1 cellular context compared by ENCODE assay signal in the genomic region with DNA sequence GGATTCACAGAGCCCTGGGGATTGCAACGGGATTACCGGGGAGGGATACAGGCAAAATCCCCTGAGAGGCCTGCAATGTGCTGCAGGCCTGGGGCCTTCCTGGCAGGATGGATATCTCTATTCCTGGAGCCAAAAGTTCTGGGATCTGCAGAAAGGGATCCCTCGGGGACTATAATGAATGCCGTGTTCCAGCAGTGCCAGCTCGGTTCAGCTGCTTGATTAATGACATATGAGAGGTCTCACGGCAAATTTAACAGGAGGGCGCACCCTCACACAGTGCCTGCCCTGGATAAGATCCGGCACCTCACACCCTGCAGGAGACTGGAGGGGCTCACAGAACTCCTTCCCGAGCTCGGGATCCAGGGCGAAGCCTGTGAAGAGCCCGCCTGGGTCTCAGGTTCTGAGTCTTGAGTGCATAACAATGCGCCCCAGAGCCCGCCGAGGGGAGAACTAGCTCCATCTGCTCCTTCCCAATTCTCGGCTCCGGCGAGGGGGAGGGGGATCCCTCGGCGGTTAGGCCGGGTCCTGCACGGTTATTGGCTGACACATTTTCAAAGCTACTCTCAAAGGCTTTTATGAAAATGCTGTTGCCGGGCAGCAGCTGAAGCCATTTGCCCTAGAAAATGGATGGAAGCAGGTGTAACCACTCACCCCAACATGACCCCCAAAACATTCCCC.
TF ChIP-seq lines count a peak whose summit lies in the region.

No MANE protein-coding gene starts in this region.

TF ChIP-seq in H1, 55 proteins besides CTCF, POLR2A, EP300 and RAD21:
- 0 out of 2 replicates have a peak, but pooled peaks have one; percentile 0 for TF ChIP-seq SRF (IDR thresholded peaks at IDR 0.05; ENCODE audit: low read depth, low read length)
- TF ChIP-seq KDM4A (IDR thresholded peaks at IDR 0.05; ENCODE audit: low read depth, low read length, severe bottlenecking): peak; percentile 13
- TF ChIP-seq CBX8 (IDR thresholded peaks at IDR 0.05; ENCODE audit: borderline replicate concordance, low read depth, low read length): no peak
- TF ChIP-seq HDAC2 (IDR thresholded peaks at IDR 0.05; ENCODE audit: borderline replicate concordance in 1 of 2, low read depth in 2 of 2, low read length in 2 of 2): 0 out of 4 replicates have a peak, but pooled peaks of 1 of the 2 experiments have one; percentile 35
- 0 out of 2 replicates have a peak, but pooled peaks have one; percentile 17 for TF ChIP-seq JUND (IDR thresholded peaks at IDR 0.05; ENCODE audit: low read length)
- TF ChIP-seq, protein P1, sequence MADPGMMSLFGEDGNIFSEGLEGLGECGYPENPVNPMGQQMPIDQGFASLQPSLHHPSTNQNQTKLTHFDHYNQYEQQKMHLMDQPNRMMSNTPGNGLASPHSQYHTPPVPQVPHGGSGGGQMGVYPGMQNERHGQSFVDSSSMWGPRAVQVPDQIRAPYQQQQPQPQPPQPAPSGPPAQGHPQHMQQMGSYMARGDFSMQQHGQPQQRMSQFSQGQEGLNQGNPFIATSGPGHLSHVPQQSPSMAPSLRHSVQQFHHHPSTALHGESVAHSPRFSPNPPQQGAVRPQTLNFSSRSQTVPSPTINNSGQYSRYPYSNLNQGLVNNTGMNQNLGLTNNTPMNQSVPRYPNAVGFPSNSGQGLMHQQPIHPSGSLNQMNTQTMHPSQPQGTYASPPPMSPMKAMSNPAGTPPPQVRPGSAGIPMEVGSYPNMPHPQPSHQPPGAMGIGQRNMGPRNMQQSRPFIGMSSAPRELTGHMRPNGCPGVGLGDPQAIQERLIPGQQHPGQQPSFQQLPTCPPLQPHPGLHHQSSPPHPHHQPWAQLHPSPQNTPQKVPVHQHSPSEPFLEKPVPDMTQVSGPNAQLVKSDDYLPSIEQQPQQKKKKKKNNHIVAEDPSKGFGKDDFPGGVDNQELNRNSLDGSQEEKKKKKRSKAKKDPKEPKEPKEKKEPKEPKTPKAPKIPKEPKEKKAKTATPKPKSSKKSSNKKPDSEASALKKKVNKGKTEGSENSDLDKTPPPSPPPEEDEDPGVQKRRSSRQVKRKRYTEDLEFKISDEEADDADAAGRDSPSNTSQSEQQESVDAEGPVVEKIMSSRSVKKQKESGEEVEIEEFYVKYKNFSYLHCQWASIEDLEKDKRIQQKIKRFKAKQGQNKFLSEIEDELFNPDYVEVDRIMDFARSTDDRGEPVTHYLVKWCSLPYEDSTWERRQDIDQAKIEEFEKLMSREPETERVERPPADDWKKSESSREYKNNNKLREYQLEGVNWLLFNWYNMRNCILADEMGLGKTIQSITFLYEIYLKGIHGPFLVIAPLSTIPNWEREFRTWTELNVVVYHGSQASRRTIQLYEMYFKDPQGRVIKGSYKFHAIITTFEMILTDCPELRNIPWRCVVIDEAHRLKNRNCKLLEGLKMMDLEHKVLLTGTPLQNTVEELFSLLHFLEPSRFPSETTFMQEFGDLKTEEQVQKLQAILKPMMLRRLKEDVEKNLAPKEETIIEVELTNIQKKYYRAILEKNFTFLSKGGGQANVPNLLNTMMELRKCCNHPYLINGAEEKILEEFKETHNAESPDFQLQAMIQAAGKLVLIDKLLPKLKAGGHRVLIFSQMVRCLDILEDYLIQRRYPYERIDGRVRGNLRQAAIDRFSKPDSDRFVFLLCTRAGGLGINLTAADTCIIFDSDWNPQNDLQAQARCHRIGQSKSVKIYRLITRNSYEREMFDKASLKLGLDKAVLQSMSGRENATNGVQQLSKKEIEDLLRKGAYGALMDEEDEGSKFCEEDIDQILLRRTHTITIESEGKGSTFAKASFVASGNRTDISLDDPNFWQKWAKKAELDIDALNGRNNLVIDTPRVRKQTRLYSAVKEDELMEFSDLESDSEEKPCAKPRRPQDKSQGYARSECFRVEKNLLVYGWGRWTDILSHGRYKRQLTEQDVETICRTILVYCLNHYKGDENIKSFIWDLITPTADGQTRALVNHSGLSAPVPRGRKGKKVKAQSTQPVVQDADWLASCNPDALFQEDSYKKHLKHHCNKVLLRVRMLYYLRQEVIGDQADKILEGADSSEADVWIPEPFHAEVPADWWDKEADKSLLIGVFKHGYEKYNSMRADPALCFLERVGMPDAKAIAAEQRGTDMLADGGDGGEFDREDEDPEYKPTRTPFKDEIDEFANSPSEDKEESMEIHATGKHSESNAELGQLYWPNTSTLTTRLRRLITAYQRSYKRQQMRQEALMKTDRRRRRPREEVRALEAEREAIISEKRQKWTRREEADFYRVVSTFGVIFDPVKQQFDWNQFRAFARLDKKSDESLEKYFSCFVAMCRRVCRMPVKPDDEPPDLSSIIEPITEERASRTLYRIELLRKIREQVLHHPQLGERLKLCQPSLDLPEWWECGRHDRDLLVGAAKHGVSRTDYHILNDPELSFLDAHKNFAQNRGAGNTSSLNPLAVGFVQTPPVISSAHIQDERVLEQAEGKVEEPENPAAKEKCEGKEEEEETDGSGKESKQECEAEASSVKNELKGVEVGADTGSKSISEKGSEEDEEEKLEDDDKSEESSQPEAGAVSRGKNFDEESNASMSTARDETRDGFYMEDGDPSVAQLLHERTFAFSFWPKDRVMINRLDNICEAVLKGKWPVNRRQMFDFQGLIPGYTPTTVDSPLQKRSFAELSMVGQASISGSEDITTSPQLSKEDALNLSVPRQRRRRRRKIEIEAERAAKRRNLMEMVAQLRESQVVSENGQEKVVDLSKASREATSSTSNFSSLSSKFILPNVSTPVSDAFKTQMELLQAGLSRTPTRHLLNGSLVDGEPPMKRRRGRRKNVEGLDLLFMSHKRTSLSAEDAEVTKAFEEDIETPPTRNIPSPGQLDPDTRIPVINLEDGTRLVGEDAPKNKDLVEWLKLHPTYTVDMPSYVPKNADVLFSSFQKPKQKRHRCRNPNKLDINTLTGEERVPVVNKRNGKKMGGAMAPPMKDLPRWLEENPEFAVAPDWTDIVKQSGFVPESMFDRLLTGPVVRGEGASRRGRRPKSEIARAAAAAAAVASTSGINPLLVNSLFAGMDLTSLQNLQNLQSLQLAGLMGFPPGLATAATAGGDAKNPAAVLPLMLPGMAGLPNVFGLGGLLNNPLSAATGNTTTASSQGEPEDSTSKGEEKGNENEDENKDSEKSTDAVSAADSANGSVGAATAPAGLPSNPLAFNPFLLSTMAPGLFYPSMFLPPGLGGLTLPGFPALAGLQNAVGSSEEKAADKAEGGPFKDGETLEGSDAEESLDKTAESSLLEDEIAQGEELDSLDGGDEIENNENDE (IDR thresholded peaks at IDR 0.05; ENCODE audit: insufficient replicate concordance, low read length): no peak
- TF ChIP-seq TAF7 (optimal IDR thresholded peaks at IDR 0.05; ENCODE audit: borderline replicate concordance, low read depth, low read length): peak; percentile 60
- no peak for TF ChIP-seq RXRA (IDR thresholded peaks at IDR 0.05; ENCODE audit: insufficient read depth, low read depth, low read length)
- TF ChIP-seq SP1 (IDR thresholded peaks at IDR 0.05; ENCODE audit: low read depth, low read length): peak; percentile 71
- TF ChIP-seq, protein P2, sequence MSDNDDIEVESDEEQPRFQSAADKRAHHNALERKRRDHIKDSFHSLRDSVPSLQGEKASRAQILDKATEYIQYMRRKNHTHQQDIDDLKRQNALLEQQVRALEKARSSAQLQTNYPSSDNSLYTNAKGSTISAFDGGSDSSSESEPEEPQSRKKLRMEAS (IDR thresholded peaks at IDR 0.05): peak; percentile 42
- TF ChIP-seq ASH2L (IDR thresholded peaks at IDR 0.05; ENCODE audit: low read length): peak; percentile 81
- peak; percentile 45; the same call in 1 of the 2 replicates for TF ChIP-seq TAF1 (IDR thresholded peaks at IDR 0.05; ENCODE audit: low read depth, low read length)
- TF ChIP-seq, protein P3, sequence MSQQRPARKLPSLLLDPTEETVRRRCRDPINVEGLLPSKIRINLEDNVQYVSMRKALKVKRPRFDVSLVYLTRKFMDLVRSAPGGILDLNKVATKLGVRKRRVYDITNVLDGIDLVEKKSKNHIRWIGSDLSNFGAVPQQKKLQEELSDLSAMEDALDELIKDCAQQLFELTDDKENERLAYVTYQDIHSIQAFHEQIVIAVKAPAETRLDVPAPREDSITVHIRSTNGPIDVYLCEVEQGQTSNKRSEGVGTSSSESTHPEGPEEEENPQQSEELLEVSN (IDR thresholded peaks at IDR 0.05): peak; percentile 38; the same call in 1 of the 2 replicates
- 0 out of 2 replicates have a peak, but pooled peaks have one; percentile 7 for TF ChIP-seq YY1 (IDR thresholded peaks at IDR 0.05; ENCODE audit: low read depth, low read length)
- 0 out of 4 replicates have a peak, but pooled peaks of 1 of the 2 experiments have one; percentile 39 for TF ChIP-seq SIN3A (conservative IDR thresholded peaks at IDR 0.05 in 1 of 2, IDR thresholded peaks at IDR 0.05 in 1 of 2; ENCODE audit: low read depth in 1 of 2, low read length in 2 of 2)
- peak; percentile 51; the same call in 1 of the 2 replicates for TF ChIP-seq RBBP5 (IDR thresholded peaks at IDR 0.05; ENCODE audit: borderline replicate concordance, low read depth, low read length)
- TF ChIP-seq CEBPB (IDR thresholded peaks at IDR 0.05; ENCODE audit: low read depth, low read length): no peak
- TF ChIP-seq POU5F1 (IDR thresholded peaks at IDR 0.05; ENCODE audit: low read depth, low read length): peak; percentile 64; the same call in 1 of the 2 replicates
- 0 out of 2 replicates have a peak, but pooled peaks have one; percentile 23 for TF ChIP-seq TCF12 (IDR thresholded peaks at IDR 0.05; ENCODE audit: low read depth, low read length)
